ENCODE assay signal across 8 cellular contexts in the genomic region with DNA sequence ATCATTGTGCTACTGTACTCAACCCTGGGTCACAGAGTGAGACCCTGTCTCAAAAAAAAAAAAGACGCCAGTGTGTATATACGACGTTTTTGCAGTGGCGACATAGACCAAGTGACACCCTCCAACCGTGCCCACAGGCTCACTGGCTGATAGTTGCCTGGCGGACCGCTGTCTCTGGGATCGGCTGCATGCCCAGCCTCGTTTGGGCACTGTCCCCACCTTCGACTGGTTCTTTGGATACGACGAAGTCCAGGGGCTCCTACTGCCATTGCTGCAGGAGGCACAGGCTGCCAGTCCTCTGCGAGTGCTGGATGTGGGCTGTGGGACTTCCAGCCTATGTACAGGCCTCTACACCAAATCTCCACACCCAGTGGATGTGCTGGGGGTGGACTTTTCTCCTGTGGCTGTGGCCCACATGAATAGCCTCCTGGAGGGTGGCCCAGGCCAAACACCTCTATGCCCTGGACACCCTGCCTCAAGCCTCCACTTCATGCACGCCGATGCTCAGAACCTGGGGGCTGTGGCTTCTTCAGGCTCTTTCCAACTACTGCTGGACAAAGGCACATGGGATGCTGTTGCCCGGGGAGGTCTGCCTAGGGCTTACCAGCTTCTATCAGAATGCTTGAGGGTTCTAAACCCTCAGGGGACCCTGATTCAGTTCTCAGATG. TPM values are rescaled to one million over a fixed set of nuclear protein-coding genes. Genes with fewer than 3 reads are reported as not detected.
DNase-seq lines count a peak whose midpoint lies in the region; ATAC-seq and TF ChIP-seq lines count a peak whose summit lies in the region.

No MANE protein-coding gene starts in this region.

- peak; percentile 43 for DNase-seq in NB4 (ENCODE audit: low read depth)
- DNase-seq in coronary artery (ENCODE audit: low spot score): no peak
- no peak for DNase-seq in natural killer cell treated with Interleukin-12 subunit alpha and Interleukin-12 subunit beta and Interleukin-15 and Interleukin-18, amount 100 ng/mL, for 72 hours (ENCODE audit: low spot score)
- DNase-seq in SW480 (ENCODE audit: low spot score): no peak
- no peak for DNase-seq in NK-92 treated with Interleukin-12 subunit alpha and Interleukin-12 subunit beta, amount 100 ng/mL, for 24 hours (lab: John Stamatoyannopoulos, UW)

- peak overlapping the region; percentile 89 to 94 for H3K27ac Mint-ChIP-seq in natural killer cell treated with Interleukin-12 subunit alpha and Interleukin-12 subunit beta and Interleukin-15 and Interleukin-18, amount 100 ng/mL, for 72 hours

- no peak for ATAC-seq in natural killer cell treated with Interleukin-12 subunit alpha and Interleukin-12 subunit beta and Interleukin-15 and Interleukin-18, amount 100 ng/mL, for 72 hours
- ATAC-seq in GM21423 (IDR thresholded peaks at IDR 0.05; ENCODE audit: unreplicated experiment) (no peak), HG03469 (IDR thresholded peaks at IDR 0.05; ENCODE audit: unreplicated experiment) (no peak)

- no peaks in the 10 kb centered on the region for H3K9me3 Mint-ChIP-seq in natural killer cell treated with Interleukin-12 subunit alpha and Interleukin-12 subunit beta and Interleukin-15 and Interleukin-18, amount 100 ng/mL, for 72 hours

- no peak for TF ChIP-seq POLR2A in NB4 (IDR thresholded peaks at IDR 0.05; ENCODE audit: extremely low read depth, insufficient read length)

- H3K4me3 ChIP-seq in NB4 (ENCODE audit: low read depth, low read length) (peak overlapping the region; percentile 100), coronary artery (peak overlapping the region; percentile 86)

- H3K27me3 Mint-ChIP-seq in natural killer cell treated with Interleukin-12 subunit alpha and Interleukin-12 subunit beta and Interleukin-15 and Interleukin-18, amount 100 ng/mL, for 72 hours: no peaks in the 10 kb centered on the region

- peak overlapping the region; percentile 96 for H3K4me3 Mint-ChIP-seq in natural killer cell treated with Interleukin-12 subunit alpha and Interleukin-12 subunit beta and Interleukin-15 and Interleukin-18, amount 100 ng/mL, for 72 hours

- H3K27ac ChIP-seq in C4-2B (peak overlapping the region; percentile 98), coronary artery (peak overlapping the region; percentile 55 to 93)

- H3K4me1 Mint-ChIP-seq in natural killer cell treated with Interleukin-12 subunit alpha and Interleukin-12 subunit beta and Interleukin-15 and Interleukin-18, amount 100 ng/mL, for 72 hours (ENCODE audit: low read depth in 2 of 2): peaks cover 31 to 34% of the 10 kb centered on the region in 2 donors

- TF ChIP-seq CTCF in C4-2B (conservative IDR thresholded peaks at IDR 0.05): no peak
- no peak for TF ChIP-seq CTCF in NB4 (IDR thresholded peaks at IDR 0.05; ENCODE audit: low read depth, low read length)
- no peak for TF ChIP-seq CTCF in coronary artery (IDR thresholded peaks at IDR 0.05)

- peaks cover 17% of the 10 kb centered on the region for H3K36me3 Mint-ChIP-seq in natural killer cell treated with Interleukin-12 subunit alpha and Interleukin-12 subunit beta and Interleukin-15 and Interleukin-18, amount 100 ng/mL, for 72 hours

RNA-seq across cellular contexts. Expression of a gene that starts 1.3 kb away (rescaled TPM):
- 100 to 1,000 TPM in 1 of 2 donors, 10 to 100 TPM in 1; 30.0 to 121 TPM for total RNA-seq in natural killer cell treated with Interleukin-12 subunit alpha and Interleukin-12 subunit beta and Interleukin-15 and Interleukin-18, amount 100 ng/mL, for 72 hours

RNA-seq across cellular contexts. Expression of a gene that starts 1.4 kb away (rescaled TPM):
- 100 to 1,000 TPM; 131 to 149 TPM for total RNA-seq in natural killer cell treated with Interleukin-12 subunit alpha and Interleukin-12 subunit beta and Interleukin-15 and Interleukin-18, amount 100 ng/mL, for 72 hours

RNA-seq across cellular contexts. Expression of a gene that starts 5.1 kb away (rescaled TPM):
- 1 to 10 TPM; 6.1 to 8.8 TPM for total RNA-seq in natural killer cell treated with Interleukin-12 subunit alpha and Interleukin-12 subunit beta and Interleukin-15 and Interleukin-18, amount 100 ng/mL, for 72 hours

RNA-seq across cellular contexts. Expression of a gene that starts 5.7 kb away (rescaled TPM):
- 10 to 100 TPM; 20.9 to 33.7 TPM for total RNA-seq in natural killer cell treated with Interleukin-12 subunit alpha and Interleukin-12 subunit beta and Interleukin-15 and Interleukin-18, amount 100 ng/mL, for 72 hours

RNA-seq across cellular contexts. Expression of a gene that starts 12.5 kb away (rescaled TPM):
- total RNA-seq in natural killer cell treated with Interleukin-12 subunit alpha and Interleukin-12 subunit beta and Interleukin-15 and Interleukin-18, amount 100 ng/mL, for 72 hours: 100 to 1,000 TPM in 1 of 2 donors, 10 to 100 TPM in 1; 91.1 to 124 TPM
